ENCODE assay signal across 8 cellular contexts in genomic region chr3:13879946-13880810, GRCh38. TPM values are rescaled to one million over a fixed set of nuclear protein-coding genes. Genes with fewer than 3 reads are reported as not detected.
A peak's percentile ranks its signal among the peaks of the same experiment; 100 is the strongest.
DNase-seq lines count a peak whose midpoint lies in the region; ATAC-seq and TF ChIP-seq lines count a peak whose summit lies in the region.

TSS of gene WNT7A (minus strand) at chr3:13880071. CDS start at chr3:13879816, 255 bp downstream.

- peaks cover 89% of the 10 kb centered on the region for H3K27me3 Mint-ChIP-seq in neural crest cell (ENCODE audit: low read depth)

- 0 to 3% (median 1%) methylated on average over 12 to 85 of the region's 90 CpGs for WGBS in heart left ventricle, 4 donors

- H3K4me3 Mint-ChIP-seq in neural crest cell: peak within 1 kb of the TSS; percentile 86

- ATAC-seq in heart left ventricle (peak in 2 of 4 donors; percentile 25 to 38), Right ventricle myocardium superior (ENCODE audit: poor library complexity) (no peak), GM21619 (IDR thresholded peaks at IDR 0.05; ENCODE audit: unreplicated experiment) (no peak)

- peaks cover 3% of the 10 kb centered on the region for H3K36me3 Mint-ChIP-seq in neural crest cell (ENCODE audit: low read depth)

- TF ChIP-seq CTCF in heart left ventricle (IDR thresholded peaks at IDR 0.05) (peak; percentile 17 to 58 (median 43)), epithelial cell of proximal tubule (conservative IDR thresholded peaks at IDR 0.05; ENCODE audit: low read depth, low read length) (peak; percentile 68), neural crest cell (conservative IDR thresholded peaks at IDR 0.05) (peak; percentile 91)

- peaks cover 0 to 6% (median 0%) of the 10 kb centered on the region in 12 donors for H3K9me3 ChIP-seq in heart left ventricle

- H3K4me3 ChIP-seq in heart left ventricle (peak within 1 kb of the TSS in 10 of 12 donors; percentile 8 to 43 (median 26)), epithelial cell of proximal tubule (ENCODE audit: low read depth, low read length) (peak within 1 kb of the TSS; percentile 61)

- H3K9me3 Mint-ChIP-seq in neural crest cell: no peaks in the 10 kb centered on the region

- no peak within 1 kb of the TSS for H3K27ac Mint-ChIP-seq in neural crest cell (ENCODE audit: unreplicated experiment)

- intact Hi-C loops in heart left ventricle (cut with DNase I) (loop anchor here in 9 of 10 donors (2.0 to 5.0 kb wide), 3 partner anchors 221 to 223 kb away; no protein-coding TSS in a partner anchor), Right ventricle myocardium superior (cut with DNase I) (no loop called here)

- no peak for DNase-seq in heart left ventricle
- no peak for DNase-seq in Right ventricle myocardium superior
- DNase-seq in activated CD8-positive, alpha-beta memory T cell treated with anti-CD3 and anti-CD28 coated beads, Interleukin-2, amount 50 U/mL, for 4 hours: peak; percentile 55
- no peak for DNase-seq in epithelial cell of proximal tubule (ENCODE audit: low read depth)
- DNase-seq in neural crest cell (ENCODE audit: low read depth, low spot score): peak; percentile 70
- no peak for DNase-seq in DMS79 treated with DMSO at 0.1 percent for 48 hours (lab: John Stamatoyannopoulos, UW)
- no peak for DNase-seq in SHP77 treated with DMSO at 0.1 percent for 48 hours (lab: John Stamatoyannopoulos, UW)

- H3K27me3 ChIP-seq in heart left ventricle: peaks cover 26 to 89% (median 63%) of the 10 kb centered on the region in 9 donors

- H3K4me1 ChIP-seq in heart left ventricle: peaks cover 0 to 31% (median 19%) of the 10 kb centered on the region in 12 donors

- no peak within 1 kb of the TSS for H3K27ac ChIP-seq in heart left ventricle

- no peaks in the 10 kb centered on the region for H3K36me3 ChIP-seq in heart left ventricle

- TF ChIP-seq POLR2A in heart left ventricle (IDR thresholded peaks at IDR 0.05): no peak

- H3K4me1 Mint-ChIP-seq in neural crest cell: peaks cover 18% of the 10 kb centered on the region

RNA-seq across cellular contexts. Expression of gene WNT7A, which starts in this region (rescaled TPM):
- total RNA-seq in heart left ventricle (not detected), Right ventricle myocardium superior (not detected), epithelial cell of proximal tubule (8.6 and 10.3 TPM in 2 replicates), neural crest cell (8.4 and 9.8 TPM in 2 replicates)
- not detected for polyA plus RNA-seq in heart left ventricle

Comparison
In these comparisons a context has a peak if more than half of its experiments do, and no peak if none do; other contexts are left out.
1. DNase-seq: peak in activated CD8-positive, alpha-beta memory T cell treated with anti-CD3 and anti-CD28 coated beads, Interleukin-2, amount 50 U/mL, for 4 hours (single experiment) and neural crest cell (single experiment); none in heart left ventricle (0 of 5), Right ventricle myocardium superior (single experiment), epithelial cell of proximal tubule (single experiment), DMS79 treated with DMSO at 0.1 percent for 48 hours (single experiment) and SHP77 treated with DMSO at 0.1 percent for 48 hours (single experiment).
2. Peak in every context shown above with its lines, with median percentiles within 50 percentile points of each other: CTCF ChIP-seq.